Comparison of ENCODE assay signal across 8 cellular contexts in the genomic region with DNA sequence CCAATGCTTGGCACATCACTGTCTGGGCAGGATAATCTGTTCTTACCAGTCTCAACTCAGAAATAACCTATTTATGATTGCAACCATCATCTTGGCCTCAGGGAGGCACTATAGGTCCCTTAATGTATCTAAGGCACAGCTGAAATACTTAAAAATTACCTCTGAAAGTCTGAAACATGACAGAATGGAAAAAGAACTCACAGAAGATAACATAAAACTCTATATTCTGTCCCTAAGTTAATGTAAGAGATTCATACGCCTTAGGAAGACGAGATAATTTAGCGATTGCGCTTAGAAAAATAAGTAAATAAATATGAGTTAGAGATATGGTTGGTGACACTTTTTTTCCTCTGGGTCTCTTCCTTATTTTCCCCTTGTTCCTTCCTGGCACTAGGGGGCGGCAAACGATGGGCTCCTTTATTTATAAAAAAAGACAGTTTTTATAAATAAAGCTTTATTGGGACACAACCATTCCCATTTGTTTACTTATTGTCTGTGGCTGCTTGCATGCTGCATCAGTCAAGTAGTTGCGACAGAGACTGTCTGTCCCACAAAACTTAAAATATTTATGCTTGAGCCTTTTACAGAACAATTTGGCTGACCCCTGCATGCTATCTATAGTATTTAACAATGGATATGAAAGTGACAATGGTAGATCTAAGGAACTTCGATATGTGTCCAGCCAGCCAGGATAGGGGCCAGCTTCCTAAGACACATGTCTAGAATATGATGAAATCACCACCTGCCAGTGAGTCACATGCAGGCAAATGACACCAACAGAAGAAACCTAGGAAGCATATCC.
DNase-seq lines count a peak whose midpoint lies in the region; ATAC-seq and TF ChIP-seq lines count a peak whose summit lies in the region.

No MANE protein-coding gene starts in this region.

- no peaks in the 10 kb centered on the region for H3K4me1 ChIP-seq in effector memory CD4-positive, alpha-beta T cell (ENCODE audit: control insufficient read depth, insufficient read depth, low read length, poor library complexity, severe bottlenecking)

- H3K27ac ChIP-seq in effector memory CD4-positive, alpha-beta T cell (ENCODE audit: insufficient read depth, low read length, poor library complexity, severe bottlenecking), result no peak overlapping the region

- ATAC-seq in GM18511 (IDR thresholded peaks at IDR 0.05; ENCODE audit: unreplicated experiment), result peak; percentile 69
- ATAC-seq in HG03439 (IDR thresholded peaks at IDR 0.05; ENCODE audit: unreplicated experiment), result peak; percentile 61
- ATAC-seq in omental fat pad (ENCODE audit: low FRiP score), result no peak

- H3K4me3 ChIP-seq in effector memory CD4-positive, alpha-beta T cell (ENCODE audit: insufficient read depth, low read depth, low read length, poor library complexity, severe bottlenecking), result no peak overlapping the region

- no peaks in the 10 kb centered on the region for H3K36me3 ChIP-seq in effector memory CD4-positive, alpha-beta T cell (ENCODE audit: control insufficient read depth, insufficient read depth, low read length)

- H3K27me3 ChIP-seq in effector memory CD4-positive, alpha-beta T cell (replicated peaks; ENCODE audit: control insufficient read depth, insufficient read depth, low read length, poor library complexity, severe bottlenecking), result no peaks in the 10 kb centered on the region

- peak; percentile 75 for DNase-seq in CD1c-positive myeloid dendritic cell (ENCODE audit: extremely low spot score)
- peak; percentile 70 for DNase-seq in NCI-H748 treated with DMSO at 0.1 percent for 48 hours (lab: John Stamatoyannopoulos, UW)
- DNase-seq in astrocyte of the hippocampus (ENCODE audit: low read depth, low spot score), result peak; percentile 83
- DNase-seq in kidney tubule cell (ENCODE audit: low spot score), result peak; percentile 91
- no peak for DNase-seq in omental fat pad (ENCODE audit: low spot score)
- no peak for DNase-seq in effector memory CD4-positive, alpha-beta T cell

- TF ChIP-seq CTCF in omental fat pad (IDR thresholded peaks at IDR 0.05), result no peak

- H3K9me3 ChIP-seq in effector memory CD4-positive, alpha-beta T cell (ENCODE audit: control insufficient read depth, low read length), result no peaks in the 10 kb centered on the region

Comparison
In these comparisons a context has a peak if more than half of its experiments do, and no peak if none do; other contexts are left out.
1. DNase-seq: peak in CD1c-positive myeloid dendritic cell (single experiment), NCI-H748 treated with DMSO at 0.1 percent for 48 hours (single experiment), astrocyte of the hippocampus (single experiment) and kidney tubule cell (single experiment); none in omental fat pad (single experiment) and effector memory CD4-positive, alpha-beta T cell (0 of 3).